In genomic region chr13:112510002-112510780, GRCh38 we compare ENCODE assay signal across 7 cellular contexts.
A peak's percentile ranks its signal among the peaks of the same experiment; 100 is the strongest.
DNase-seq lines count a peak whose midpoint lies in the region; ATAC-seq and TF ChIP-seq lines count a peak whose summit lies in the region.

No MANE protein-coding gene starts in this region.

- H3K4me3 Mint-ChIP-seq in activated T-helper 17 cell treated with anti-CD3 and anti-CD28 coated beads, Interleukin-2, amount 50 U/mL, for 72 hours = no peak overlapping the region

- no peaks in the 10 kb centered on the region for H3K4me1 Mint-ChIP-seq in activated T-helper 17 cell treated with anti-CD3 and anti-CD28 coated beads, Interleukin-2, amount 50 U/mL, for 72 hours

- no peaks in the 10 kb centered on the region for H3K9me3 Mint-ChIP-seq in activated T-helper 17 cell treated with anti-CD3 and anti-CD28 coated beads, Interleukin-2, amount 50 U/mL, for 72 hours

- ATAC-seq in activated T-helper 17 cell treated with anti-CD3 and anti-CD28 coated beads, Interleukin-2, amount 50 U/mL, for 72 hours (replicated peaks) = no peak

- peaks cover 76% of the 10 kb centered on the region for H3K36me3 Mint-ChIP-seq in activated T-helper 17 cell treated with anti-CD3 and anti-CD28 coated beads, Interleukin-2, amount 50 U/mL, for 72 hours (ENCODE audit: low read depth)

- H3K4me3 ChIP-seq in GM12864 (ENCODE audit: low read depth, low read length) = no peak overlapping the region

- H3K27me3 Mint-ChIP-seq in activated T-helper 17 cell treated with anti-CD3 and anti-CD28 coated beads, Interleukin-2, amount 50 U/mL, for 72 hours = no peaks in the 10 kb centered on the region

- TF ChIP-seq CTCF in GM12864 (IDR thresholded peaks at IDR 0.05; ENCODE audit: low read depth, low read length, missing control alignments) = peak; percentile 41

- DNase-seq in GM12864 (ENCODE audit: low read depth) (no peak), LoVo (ENCODE audit: low spot score) (peak; percentile 34), SK-N-DZ (ENCODE audit: low spot score) (peak; percentile 58), globus pallidus (ENCODE audit: low spot score) (peak; percentile 68), pulmonary artery endothelial cell (ENCODE audit: low read depth, low spot score) (peak; percentile 30)
- DNase-seq in stimulated activated naive CD4-positive, alpha-beta T cell treated with Interleukin-2 at 50 U/mL for 16 hours (lab: John Stamatoyannopoulos, UW) = no peak

- no peak overlapping the region for H3K27ac Mint-ChIP-seq in activated T-helper 17 cell treated with anti-CD3 and anti-CD28 coated beads, Interleukin-2, amount 50 U/mL, for 72 hours

Comparison
In these comparisons a context has a peak if more than half of its experiments do, and no peak if none do; other contexts are left out.
1. DNase-seq: peak in LoVo (single experiment), SK-N-DZ (single experiment), globus pallidus (single experiment) and pulmonary artery endothelial cell (single experiment); none in GM12864 (single experiment) and stimulated activated naive CD4-positive, alpha-beta T cell treated with Interleukin-2 at 50 U/mL for 16 hours (single experiment).